Comparison of ENCODE assay signal across 9 cellular contexts in genomic region chr22:39959640-39960447, GRCh38. TPM values are rescaled to one million over a fixed set of nuclear protein-coding genes. Genes with fewer than 3 reads are reported as not detected.
DNase-seq lines count a peak whose midpoint lies in the region; ATAC-seq and TF ChIP-seq lines count a peak whose summit lies in the region.
"Had no signal": no experiment of that assay in that cellular context is flagged by ENCODE, and none has a peak within 500 bp of the region (broad histone marks: within the 10 kb centered on the region; RNA-seq: fewer than 3 reads in every experiment).

TMA7B (plus strand) TSS chr22:39960397; CDS start chr22:39964375, 3,978 bp downstream.

- POLR2A ChIA-PET in T-cell (lab: Charles Lee), result interaction anchor here in 1 of 2 donors (0.6 kb wide), 1 partner anchor 14 kb away, joined by 3 read pairs; no protein-coding TSS in a partner anchor

- DNase-seq in NCI-H146 (lab: John Stamatoyannopoulos, UW) (peak; percentile 38), NCI-H146 treated with DMSO at 0.1 percent for 48 hours (lab: John Stamatoyannopoulos, UW; ENCODE audit: unreplicated experiment) (no peak), T-cell (peak in 26 of 34 experiments; percentile 13 to 50 (median 34)), dermis blood vessel endothelial cell (peak; percentile 81), natural killer cell (no peak), uterus (no peak)
- DNase-seq: activated B cell treated with CpG ODN at 0.5 μM for 24 hours had no signal

- H3K9me3 Mint-ChIP-seq in T-cell (no peaks in the 10 kb centered on the region), natural killer cell (no peaks in the 10 kb centered on the region)
- H3K9me3 Mint-ChIP-seq: activated B cell treated with CpG ODN at 0.5 μM for 24 hours had no signal

- ATAC-seq in T-cell (replicated peaks in 1 of 4) (peak; percentile 71 to 79 (median 76)), natural killer cell (peak in 1 of 3 donors; percentile 8), GM21381 (IDR thresholded peaks at IDR 0.05; ENCODE audit: unreplicated experiment) (no peak), HG02623 (IDR thresholded peaks at IDR 0.05; ENCODE audit: unreplicated experiment) (no peak)

- H3K9me3 ChIP-seq in uterus, result no peaks in the 10 kb centered on the region

- peak within 1 kb of the TSS; percentile 88 to 91 for H3K27ac Mint-ChIP-seq in T-cell
- H3K27ac Mint-ChIP-seq in natural killer cell, result peak within 1 kb of the TSS; percentile 72 to 87
- H3K27ac Mint-ChIP-seq: activated B cell treated with CpG ODN at 0.5 μM for 24 hours had no signal

- H3K27ac ChIP-seq in uterus, result no peak within 1 kb of the TSS

- intact Hi-C loops in natural killer cell (cut with micrococcal nuclease), result loop anchor here (2.0 to 5.0 kb wide), 3 partner anchors 33 to 287 kb away; no protein-coding TSS in a partner anchor
- intact Hi-C loops in uterus (cut with DNase I; ENCODE audit: low total_unique reads), result no loop called here

- H3K36me3 ChIP-seq in uterus, result no peaks in the 10 kb centered on the region

- TF ChIP-seq CTCF in natural killer cell (IDR thresholded peaks at IDR 0.05) (no peak), uterus (IDR thresholded peaks at IDR 0.05) (peak in 1 of 4 experiments; percentile 11)

- H3K4me1 Mint-ChIP-seq in T-cell (peaks cover 71 to 75% (median 74%) of the 10 kb centered on the region in 3 donors), natural killer cell (peaks cover 73 to 76% of the 10 kb centered on the region in 2 donors)

- H3K4me3 Mint-ChIP-seq in T-cell, result peak within 1 kb of the TSS in 2 of 3 donors; percentile 47 to 66
- peak within 1 kb of the TSS; percentile 86 for H3K4me3 Mint-ChIP-seq in natural killer cell
- H3K4me3 Mint-ChIP-seq: activated B cell treated with CpG ODN at 0.5 μM for 24 hours had no signal

- no peak for TF ChIP-seq POLR2A in uterus (IDR thresholded peaks at IDR 0.05)

- no peaks in the 10 kb centered on the region for H3K27me3 ChIP-seq in uterus

- no peaks in the 10 kb centered on the region for H3K4me1 ChIP-seq in uterus

- H3K36me3 Mint-ChIP-seq in T-cell (peaks cover 65% of the 10 kb centered on the region), natural killer cell (peaks cover 20% of the 10 kb centered on the region)

- CTCF ChIA-PET in T-cell (lab: Charles Lee), result interaction anchor here in 1 of 2 donors (0.5 to 1.2 kb wide), 2 partner anchors 17 to 255 kb away, joined by 3 to 4 read pairs; no protein-coding TSS in a partner anchor

- no peaks in the 10 kb centered on the region for H3K27me3 Mint-ChIP-seq in T-cell
- H3K27me3 Mint-ChIP-seq in natural killer cell (ENCODE audit: low read depth in 2 of 2), result no peaks in the 10 kb centered on the region

- H3K4me3 ChIP-seq in uterus, result no peak within 1 kb of the TSS

RNA-seq across cellular contexts. Expression of gene TMA7B, which starts in this region (rescaled TPM):
- total RNA-seq in T-cell (10 to 100 TPM in 2 of 5 donors, 1 to 10 TPM in 3; 7.8 to 18.9 (median 9.0) TPM), dermis blood vessel endothelial cell (not detected in 2 replicates), natural killer cell (1 to 10 TPM; 2.6 to 8.7 (median 6.7) TPM), uterus (not detected)

Comparison
In these comparisons a context has a peak if more than half of its experiments do, and no peak if none do; other contexts are left out.
1. DNase-seq: peak in NCI-H146 (single experiment) and T-cell (26 of 34); none in NCI-H146 treated with DMSO at 0.1 percent for 48 hours (single experiment), natural killer cell (single experiment) and uterus (0 of 2).
2. Peak in DNase-seq in dermis blood vessel endothelial cell; RNA of the gene not detected or under 1 TPM.
3. ATAC-seq: peak in T-cell (4 of 4); none in GM21381 (single experiment) and HG02623 (single experiment).